ENCODE assay signal across 1 cellular context in the genomic region with DNA sequence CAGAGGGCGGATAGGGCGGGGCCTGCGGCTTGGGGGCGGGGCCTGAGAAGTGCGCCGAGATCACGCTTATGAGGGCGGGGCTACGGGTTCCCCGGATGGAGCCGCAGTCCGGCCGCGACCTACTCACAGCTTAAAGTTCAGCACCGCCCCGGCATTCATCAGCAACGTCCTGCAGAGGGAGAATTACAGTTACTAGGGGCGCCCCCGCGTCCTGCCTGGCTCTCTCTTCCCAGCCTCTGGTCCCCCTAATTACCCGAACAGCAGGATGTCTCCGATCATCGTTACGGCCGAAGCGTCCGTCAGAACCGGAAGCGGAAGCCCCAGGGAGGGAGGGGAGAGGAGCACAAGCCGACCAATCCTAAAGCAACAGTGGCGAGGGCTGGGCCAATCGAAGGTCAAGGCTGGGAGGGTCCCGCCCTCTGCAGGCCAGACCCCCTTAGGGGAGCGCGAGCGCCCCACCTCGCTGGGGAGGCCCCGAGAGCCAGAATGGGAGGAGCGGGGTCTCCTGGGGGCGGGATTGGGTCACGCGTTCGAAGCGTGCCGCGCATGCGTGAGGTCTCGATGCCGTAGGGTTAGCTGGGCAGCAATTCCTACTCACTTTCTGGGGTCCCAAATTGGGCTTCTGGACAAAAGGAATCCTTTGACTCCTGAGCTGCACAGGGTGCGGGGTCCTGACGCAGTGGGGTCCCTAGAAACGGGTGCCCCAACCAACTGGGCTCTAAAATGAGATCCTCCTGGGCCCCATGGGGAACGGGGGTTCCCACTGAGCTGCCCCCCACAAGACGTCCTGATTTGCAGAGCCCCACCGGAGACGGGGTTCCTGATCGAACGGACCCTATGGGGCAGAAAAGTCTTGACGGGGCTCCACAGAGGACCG.
TF ChIP-seq lines count a peak whose summit lies in the region.

Gene SMIM7 (minus strand): TSS at position 313 of the 877 bp plus-strand sequence. CDS start 34 bp downstream, at position 279.

TF ChIP-seq in HepG2, 621 proteins besides CTCF, POLR2A, EP300 and RAD21 (continued from another document and continues in another):
- TF ChIP-seq ZNF281 (CRISPR knock-in tag; IDR thresholded peaks at IDR 0.05; ENCODE audit: borderline replicate concordance) (peak; percentile 54; the same call in 1 of the 2 replicates), PATZ1 (CRISPR knock-in tag; IDR thresholded peaks at IDR 0.05) (peak; percentile 92), CHD4 (IDR thresholded peaks at IDR 0.05; ENCODE audit: borderline replicate concordance, low read length) (no peak), HIVEP1 (CRISPR knock-in tag; IDR thresholded peaks at IDR 0.05) (peak; percentile 92), MAFK (conservative IDR thresholded peaks at IDR 0.05 in 1 of 2, IDR thresholded peaks at IDR 0.05 in 1 of 2; ENCODE audit: low read length in 2 of 2) (no peak), NFYC (CRISPR knock-in tag; IDR thresholded peaks at IDR 0.05) (peak; percentile 99), ZNF816 (CRISPR knock-in tag; IDR thresholded peaks at IDR 0.05; ENCODE audit: borderline replicate concordance) (0 out of 2 replicates have a peak, but pooled peaks have one; percentile 76), DNMT3B (CRISPR knock-in tag; conservative IDR thresholded peaks at IDR 0.05) (peak; percentile 50; the same call in 1 of the 2 replicates), ZNF552 (CRISPR knock-in tag; IDR thresholded peaks at IDR 0.05; ENCODE audit: borderline replicate concordance) (no peak; the same call in 1 of the 2 replicates), ZNF577 (CRISPR knock-in tag; IDR thresholded peaks at IDR 0.05; ENCODE audit: borderline replicate concordance, low read depth) (no peak), MED1 (CRISPR knock-in tag; IDR thresholded peaks at IDR 0.05) (peak; percentile 51), ZNF225 (CRISPR knock-in tag; IDR thresholded peaks at IDR 0.05) (peak; percentile 87; the same call in 1 of the 2 replicates), IKZF1 (IDR thresholded peaks at IDR 0.05) (no peak), XRCC5 (optimal IDR thresholded peaks at IDR 0.05; ENCODE audit: low read length) (peak; percentile 85), ZNF891 (CRISPR knock-in tag; IDR thresholded peaks at IDR 0.05) (no peak), ZNF557 (CRISPR knock-in tag; IDR thresholded peaks at IDR 0.05) (no peak), TEAD3 (CRISPR knock-in tag; optimal IDR thresholded peaks at IDR 0.05; ENCODE audit: borderline replicate concordance) (peak; percentile 71), ZNF629 (CRISPR knock-in tag; conservative IDR thresholded peaks at IDR 0.05) (no peak), DR1 (CRISPR knock-in tag; IDR thresholded peaks at IDR 0.05) (no peak), ZNF232 (CRISPR knock-in tag; IDR thresholded peaks at IDR 0.05; ENCODE audit: borderline replicate concordance) (peak; percentile 78; the same call in 1 of the 2 replicates), ISX (CRISPR knock-in tag; conservative IDR thresholded peaks at IDR 0.05) (0 out of 2 replicates have a peak, but pooled peaks have one; percentile 75), HNRNPH1 (optimal IDR thresholded peaks at IDR 0.05; ENCODE audit: low read depth, low read length) (no peak), ZNF713 (CRISPR knock-in tag; IDR thresholded peaks at IDR 0.05) (no peak), ZNF260 (CRISPR knock-in tag; IDR thresholded peaks at IDR 0.05; ENCODE audit: borderline replicate concordance, low read depth) (no peak), ZNF580 (CRISPR knock-in tag; IDR thresholded peaks at IDR 0.05; ENCODE audit: borderline replicate concordance, low read depth) (0 out of 2 replicates have a peak, but pooled peaks have one; percentile 45), JDP2 (CRISPR knock-in tag; IDR thresholded peaks at IDR 0.05; ENCODE audit: borderline replicate concordance) (no peak), THAP11 (CRISPR knock-in tag; IDR thresholded peaks at IDR 0.05) (peak; percentile 93), HIC2 (CRISPR knock-in tag; IDR thresholded peaks at IDR 0.05; ENCODE audit: low read depth) (no peak), ZNF276 (CRISPR knock-in tag; IDR thresholded peaks at IDR 0.05; ENCODE audit: low read depth) (no peak), ZSCAN21 (CRISPR knock-in tag; IDR thresholded peaks at IDR 0.05; ENCODE audit: borderline replicate concordance) (peak; percentile 21; the same call in 1 of the 2 replicates), SMAD1 (CRISPR knock-in tag; IDR thresholded peaks at IDR 0.05; ENCODE audit: borderline replicate concordance, low read depth) (peak; percentile 55; the same call in 1 of the 2 replicates), ZNF547 (CRISPR knock-in tag; IDR thresholded peaks at IDR 0.05) (0 out of 2 replicates have a peak, but pooled peaks have one; percentile 27), RFX5 (IDR thresholded peaks at IDR 0.05; ENCODE audit: low read depth, low read length) (no peak), ZNF441 (CRISPR knock-in tag; IDR thresholded peaks at IDR 0.05; ENCODE audit: borderline replicate concordance) (0 out of 2 replicates have a peak, but pooled peaks have one; percentile 20), NFYB (CRISPR knock-in tag; IDR thresholded peaks at IDR 0.05) (peak; percentile 97), ZNF382 (CRISPR knock-in tag; IDR thresholded peaks at IDR 0.05; ENCODE audit: borderline replicate concordance) (no peak), JUND (CRISPR knock-in tag; IDR thresholded peaks at IDR 0.05) (no peak)
- TF ChIP-seq, protein P1, sequence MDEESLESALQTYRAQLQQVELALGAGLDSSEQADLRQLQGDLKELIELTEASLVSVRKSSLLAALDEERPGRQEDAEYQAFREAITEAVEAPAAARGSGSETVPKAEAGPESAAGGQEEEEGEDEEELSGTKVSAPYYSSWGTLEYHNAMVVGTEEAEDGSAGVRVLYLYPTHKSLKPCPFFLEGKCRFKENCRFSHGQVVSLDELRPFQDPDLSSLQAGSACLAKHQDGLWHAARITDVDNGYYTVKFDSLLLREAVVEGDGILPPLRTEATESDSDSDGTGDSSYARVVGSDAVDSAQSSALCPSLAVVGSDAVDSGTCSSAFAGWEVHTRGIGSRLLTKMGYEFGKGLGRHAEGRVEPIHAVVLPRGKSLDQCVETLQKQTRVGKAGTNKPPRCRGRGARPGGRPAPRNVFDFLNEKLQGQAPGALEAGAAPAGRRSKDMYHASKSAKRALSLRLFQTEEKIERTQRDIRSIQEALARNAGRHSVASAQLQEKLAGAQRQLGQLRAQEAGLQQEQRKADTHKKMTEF (CRISPR knock-in tag; IDR thresholded peaks at IDR 0.05) = peak; percentile 62
- TF ChIP-seq, protein P2, sequence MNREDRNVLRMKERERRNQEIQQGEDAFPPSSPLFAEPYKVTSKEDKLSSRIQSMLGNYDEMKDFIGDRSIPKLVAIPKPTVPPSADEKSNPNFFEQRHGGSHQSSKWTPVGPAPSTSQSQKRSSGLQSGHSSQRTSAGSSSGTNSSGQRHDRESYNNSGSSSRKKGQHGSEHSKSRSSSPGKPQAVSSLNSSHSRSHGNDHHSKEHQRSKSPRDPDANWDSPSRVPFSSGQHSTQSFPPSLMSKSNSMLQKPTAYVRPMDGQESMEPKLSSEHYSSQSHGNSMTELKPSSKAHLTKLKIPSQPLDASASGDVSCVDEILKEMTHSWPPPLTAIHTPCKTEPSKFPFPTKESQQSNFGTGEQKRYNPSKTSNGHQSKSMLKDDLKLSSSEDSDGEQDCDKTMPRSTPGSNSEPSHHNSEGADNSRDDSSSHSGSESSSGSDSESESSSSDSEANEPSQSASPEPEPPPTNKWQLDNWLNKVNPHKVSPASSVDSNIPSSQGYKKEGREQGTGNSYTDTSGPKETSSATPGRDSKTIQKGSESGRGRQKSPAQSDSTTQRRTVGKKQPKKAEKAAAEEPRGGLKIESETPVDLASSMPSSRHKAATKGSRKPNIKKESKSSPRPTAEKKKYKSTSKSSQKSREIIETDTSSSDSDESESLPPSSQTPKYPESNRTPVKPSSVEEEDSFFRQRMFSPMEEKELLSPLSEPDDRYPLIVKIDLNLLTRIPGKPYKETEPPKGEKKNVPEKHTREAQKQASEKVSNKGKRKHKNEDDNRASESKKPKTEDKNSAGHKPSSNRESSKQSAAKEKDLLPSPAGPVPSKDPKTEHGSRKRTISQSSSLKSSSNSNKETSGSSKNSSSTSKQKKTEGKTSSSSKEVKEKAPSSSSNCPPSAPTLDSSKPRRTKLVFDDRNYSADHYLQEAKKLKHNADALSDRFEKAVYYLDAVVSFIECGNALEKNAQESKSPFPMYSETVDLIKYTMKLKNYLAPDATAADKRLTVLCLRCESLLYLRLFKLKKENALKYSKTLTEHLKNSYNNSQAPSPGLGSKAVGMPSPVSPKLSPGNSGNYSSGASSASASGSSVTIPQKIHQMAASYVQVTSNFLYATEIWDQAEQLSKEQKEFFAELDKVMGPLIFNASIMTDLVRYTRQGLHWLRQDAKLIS (CRISPR knock-in tag; IDR thresholded peaks at IDR 0.05) = no peak
- TF ChIP-seq, protein P3, sequence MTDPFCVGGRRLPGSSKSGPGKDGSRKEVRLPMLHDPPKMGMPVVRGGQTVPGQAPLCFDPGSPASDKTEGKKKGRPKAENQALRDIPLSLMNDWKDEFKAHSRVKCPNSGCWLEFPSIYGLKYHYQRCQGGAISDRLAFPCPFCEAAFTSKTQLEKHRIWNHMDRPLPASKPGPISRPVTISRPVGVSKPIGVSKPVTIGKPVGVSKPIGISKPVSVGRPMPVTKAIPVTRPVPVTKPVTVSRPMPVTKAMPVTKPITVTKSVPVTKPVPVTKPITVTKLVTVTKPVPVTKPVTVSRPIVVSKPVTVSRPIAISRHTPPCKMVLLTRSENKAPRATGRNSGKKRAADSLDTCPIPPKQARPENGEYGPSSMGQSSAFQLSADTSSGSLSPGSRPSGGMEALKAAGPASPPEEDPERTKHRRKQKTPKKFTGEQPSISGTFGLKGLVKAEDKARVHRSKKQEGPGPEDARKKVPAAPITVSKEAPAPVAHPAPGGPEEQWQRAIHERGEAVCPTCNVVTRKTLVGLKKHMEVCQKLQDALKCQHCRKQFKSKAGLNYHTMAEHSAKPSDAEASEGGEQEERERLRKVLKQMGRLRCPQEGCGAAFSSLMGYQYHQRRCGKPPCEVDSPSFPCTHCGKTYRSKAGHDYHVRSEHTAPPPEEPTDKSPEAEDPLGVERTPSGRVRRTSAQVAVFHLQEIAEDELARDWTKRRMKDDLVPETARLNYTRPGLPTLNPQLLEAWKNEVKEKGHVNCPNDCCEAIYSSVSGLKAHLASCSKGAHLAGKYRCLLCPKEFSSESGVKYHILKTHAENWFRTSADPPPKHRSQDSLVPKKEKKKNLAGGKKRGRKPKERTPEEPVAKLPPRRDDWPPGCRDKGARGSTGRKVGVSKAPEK (CRISPR knock-in tag; IDR thresholded peaks at IDR 0.05; ENCODE audit: borderline replicate concordance) = no peak
